In the genomic region with DNA sequence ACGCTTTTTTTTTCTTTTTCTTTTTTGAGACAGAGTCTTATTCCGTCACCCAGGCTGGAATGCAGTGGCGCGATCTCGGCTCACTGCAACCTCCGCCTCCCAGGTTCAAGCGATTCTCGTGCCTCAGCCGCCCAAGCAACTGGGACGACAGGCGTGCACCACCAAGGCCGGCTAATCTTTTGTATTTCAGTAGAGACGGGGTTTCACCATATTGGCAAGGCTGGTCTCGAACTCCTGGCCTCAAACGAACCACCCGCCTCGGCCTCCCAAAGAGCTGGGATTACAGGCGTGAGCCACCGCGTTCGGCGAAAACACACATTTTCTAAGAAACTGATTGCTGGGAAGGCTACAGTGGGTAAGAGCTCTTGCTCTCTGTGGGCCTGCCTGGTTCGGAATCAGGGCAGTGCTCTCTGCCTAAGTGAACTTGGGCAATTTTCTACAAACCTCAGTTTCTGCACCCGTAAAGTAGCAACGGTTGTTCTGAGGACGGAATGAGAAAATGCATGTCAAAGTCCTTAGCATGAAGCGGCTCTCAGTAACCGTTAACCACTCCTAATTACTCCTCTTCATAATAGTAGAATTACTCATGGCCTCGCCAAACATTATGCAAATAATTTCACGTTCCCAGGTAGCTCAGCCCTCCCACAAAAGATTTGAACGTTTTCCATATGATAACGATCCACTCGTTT, we compare ENCODE assay signal across 7 cellular contexts. TPM values are rescaled to one million over a fixed set of nuclear protein-coding genes. Genes with fewer than 3 reads are reported as not detected.
DNase-seq lines count a peak whose midpoint lies in the region; ATAC-seq and TF ChIP-seq lines count a peak whose summit lies in the region.

No MANE protein-coding gene starts in this region.

- DNase-seq in MM.1S = no peak
- DNase-seq in endodermal cell = peak; percentile 67
- no peak for DNase-seq in mesenteric fat pad (ENCODE audit: low spot score)

- H3K4me1 Mint-ChIP-seq in endodermal cell = peaks cover 37% of the 10 kb centered on the region

- H2AFZ ChIP-seq in MM.1S (ENCODE audit: low read length) (peak overlapping the region; percentile 98), parathyroid adenoma (peak overlapping the region; percentile 93)

- peak overlapping the region; percentile 94 for H3K4me3 Mint-ChIP-seq in endodermal cell

- H3K9me2 ChIP-seq in MM.1S (replicated peaks; ENCODE audit: insufficient read depth, low read length) = no peaks in the 10 kb centered on the region

- H3K79me2 ChIP-seq in MM.1S (ENCODE audit: low read length) (no peaks in the 10 kb centered on the region; the same call in 1 of the 2 replicates), parathyroid adenoma (no peaks in the 10 kb centered on the region)

- no peaks in the 10 kb centered on the region for H4K20me1 ChIP-seq in MM.1S (ENCODE audit: insufficient read depth, low read length)

- H3K9ac ChIP-seq in MM.1S (ENCODE audit: low read length) (no peak overlapping the region), endodermal cell (ENCODE audit: extremely low read depth, low read length, poor library complexity, severe bottlenecking) (peak overlapping the region; percentile 76), parathyroid adenoma (no peak overlapping the region)

- no peaks in the 10 kb centered on the region for H3K9me3 ChIP-seq in MM.1S (replicated peaks; ENCODE audit: insufficient read depth, low read length)
- H3K9me3 ChIP-seq in endodermal cell (ENCODE audit: control insufficient read depth, low read length) = no peaks in the 10 kb centered on the region
- no peaks in the 10 kb centered on the region for H3K9me3 ChIP-seq in parathyroid adenoma (ENCODE audit: control insufficient read depth, low read length)

- H3K4me1 ChIP-seq in MM.1S (ENCODE audit: low read length) (0 out of 2 replicates have a peak, but pooled peaks cover 5% of the 10 kb centered on the region), endodermal cell (ENCODE audit: control insufficient read depth, insufficient read depth, low read length) (peaks cover 6% of the 10 kb centered on the region), parathyroid adenoma (no peaks in the 10 kb centered on the region)

- H3K36me3 ChIP-seq in MM.1S (replicated peaks; ENCODE audit: insufficient read depth, low read length) (no peaks in the 10 kb centered on the region), endodermal cell (ENCODE audit: control insufficient read depth, insufficient read depth, low read length) (peaks cover 8% of the 10 kb centered on the region), parathyroid adenoma (ENCODE audit: control insufficient read depth, insufficient read depth, low read length) (no peaks in the 10 kb centered on the region)

- H3K4me2 ChIP-seq in MM.1S (ENCODE audit: low read depth, low read length) (peak overlapping the region; percentile 89; the same call in 1 of the 2 replicates), parathyroid adenoma (ENCODE audit: low read length) (peak overlapping the region; percentile 78)

- TF ChIP-seq CTCF in MM.1S (IDR thresholded peaks at IDR 0.05; ENCODE audit: low read length) (no peak), endodermal cell (conservative IDR thresholded peaks at IDR 0.05) (no peak), parathyroid adenoma (IDR thresholded peaks at IDR 0.05) (no peak)

- H3K27ac ChIP-seq in MM.1S (ENCODE audit: low read length) (no peak overlapping the region), endodermal cell (ENCODE audit: low read depth, low read length) (no peak overlapping the region), parathyroid adenoma (peak overlapping the region; percentile 58)

- H3K27ac Mint-ChIP-seq in endodermal cell = peak overlapping the region; percentile 98

- peak overlapping the region; percentile 73 for H3K4me3 ChIP-seq in MM.1S (ENCODE audit: low read length)
- H3K4me3 ChIP-seq in endodermal cell (ENCODE audit: low read length) = peak overlapping the region; percentile 91
- H3K4me3 ChIP-seq in parathyroid adenoma (ENCODE audit: low read depth, low read length) = peak overlapping the region; percentile 84

- H3K27me3 Mint-ChIP-seq in endodermal cell (ENCODE audit: insufficient read depth) = peaks cover 3% of the 10 kb centered on the region

- H3K9me3 Mint-ChIP-seq in endodermal cell = no peaks in the 10 kb centered on the region

- WGBS in endodermal cell (ENCODE audit: insufficient coverage in 1 of 2, insufficient read length in 1 of 2), 2 experiments = 20 to 26% methylated on average over 26 to 33 of the region's 33 CpGs

- H3F3A ChIP-seq in MM.1S (ENCODE audit: insufficient read depth, low read length) = no peaks in the 10 kb centered on the region

- H3K27me3 ChIP-seq in MM.1S (replicated peaks; ENCODE audit: insufficient read depth, low read length) (no peaks in the 10 kb centered on the region), endodermal cell (ENCODE audit: control insufficient read depth, insufficient read depth, low read length, poor library complexity, severe bottlenecking) (peaks cover 11% of the 10 kb centered on the region), parathyroid adenoma (ENCODE audit: control insufficient read depth, insufficient read depth, low read length) (no peaks in the 10 kb centered on the region)

- H3K36me3 Mint-ChIP-seq in endodermal cell (ENCODE audit: low read depth) = peaks cover 22% of the 10 kb centered on the region

- peak; percentile 13 for ATAC-seq in GM19328 (IDR thresholded peaks at IDR 0.05; ENCODE audit: unreplicated experiment)
- ATAC-seq in HG02623 (IDR thresholded peaks at IDR 0.05; ENCODE audit: unreplicated experiment) = no peak
- no peak for ATAC-seq in HG03108 (IDR thresholded peaks at IDR 0.05; ENCODE audit: unreplicated experiment)

RNA-seq across cellular contexts. Expression of gene PMAIP1, which starts 1.0 kb away (rescaled TPM):
- 100 to 1,000 TPM in 1 of 2 donors, 10 to 100 TPM in 1; 56.6 to 106 TPM for total RNA-seq in endodermal cell
- polyA plus RNA-seq in endodermal cell (2013, experiment 1 of 2) = 17.2 TPM
- polyA plus RNA-seq in endodermal cell (2013, experiment 2 of 2) = 10.3 TPM
- total RNA-seq in mesenteric fat pad = 0.87 TPM

Comparison
In these comparisons a context has a peak if more than half of its experiments do, and no peak if none do; other contexts are left out.
1. RNA of gene PMAIP1, which starts 1.0 kb away (total RNA-seq): 56.6 to 106 TPM in endodermal cell; 0.87 TPM in mesenteric fat pad (single experiment); every median in the first group is over 10 times any median in the second.
2. Peak in every context shown above with its lines, with median percentiles within 50 percentile points of each other: H3K4me3 ChIP-seq.